8 cellular contexts compared by ENCODE assay signal in genomic region chr21:33230518-33231324, GRCh38. TPM values are rescaled to one million over a fixed set of nuclear protein-coding genes. Genes with fewer than 3 reads are reported as not detected.
DNase-seq lines count a peak whose midpoint lies in the region; ATAC-seq and TF ChIP-seq lines count a peak whose summit lies in the region.

No MANE protein-coding gene starts in this region.

- H3K4me3 Mint-ChIP-seq in activated CD8-positive, alpha-beta T cell treated with anti-CD3 and anti-CD28 coated beads, Interleukin-2, amount 10 ng/mL, durations not matched to agents 7 days and 5 days, result peak overlapping the region; percentile 79
- peak overlapping the region; percentile 90 for H3K4me3 Mint-ChIP-seq in type B pancreatic cell

- H3K27ac Mint-ChIP-seq in activated CD8-positive, alpha-beta T cell treated with anti-CD3 and anti-CD28 coated beads, Interleukin-2, amount 10 ng/mL, durations not matched to agents 7 days and 5 days, result peak overlapping the region; percentile 78
- peak overlapping the region; percentile 79 for H3K27ac Mint-ChIP-seq in type B pancreatic cell

- TF ChIP-seq CTCF in type B pancreatic cell (conservative IDR thresholded peaks at IDR 0.05), result no peak

- POLR2A ChIA-PET in activated CD8-positive, alpha-beta T cell treated with anti-CD3 and anti-CD28 coated beads, Interleukin-2, amount 10 ng/mL, durations not matched to agents 7 days and 5 days (lab: Charles Lee), result interaction anchor here (0.6 to 2.5 kb wide), 2 partner anchors 8 to 378 kb away, joined by 3 to 8 read pairs; no protein-coding TSS in a partner anchor

- no peaks in the 10 kb centered on the region for H3K9me3 Mint-ChIP-seq in activated CD8-positive, alpha-beta T cell treated with anti-CD3 and anti-CD28 coated beads, Interleukin-2, amount 10 ng/mL, durations not matched to agents 7 days and 5 days (ENCODE audit: insufficient read depth)
- no peaks in the 10 kb centered on the region for H3K9me3 Mint-ChIP-seq in type B pancreatic cell

- H3K27me3 Mint-ChIP-seq in activated CD8-positive, alpha-beta T cell treated with anti-CD3 and anti-CD28 coated beads, Interleukin-2, amount 10 ng/mL, durations not matched to agents 7 days and 5 days (ENCODE audit: low read depth), result peaks cover 2% of the 10 kb centered on the region
- no peaks in the 10 kb centered on the region for H3K27me3 Mint-ChIP-seq in type B pancreatic cell

- peaks cover 7% of the 10 kb centered on the region; the same call in 1 of the 2 replicates for H3K27me3 ChIP-seq in H7 (ENCODE audit: control insufficient read depth, insufficient read depth, low read length)

- CTCF ChIA-PET in activated CD8-positive, alpha-beta T cell treated with anti-CD3 and anti-CD28 coated beads, Interleukin-2, amount 10 ng/mL, durations not matched to agents 7 days and 5 days (lab: Charles Lee), result interaction anchor here (0.9 to 2.8 kb wide), 4 partner anchors 10 to 34 kb away, joined by 3 to 7 read pairs (median 4); no protein-coding TSS in a partner anchor

- peak; percentile 54 for ATAC-seq in activated CD8-positive, alpha-beta T cell treated with anti-CD3 and anti-CD28 coated beads, Interleukin-2, amount 10 ng/mL, durations not matched to agents 7 days and 5 days

- H3K36me3 Mint-ChIP-seq in activated CD8-positive, alpha-beta T cell treated with anti-CD3 and anti-CD28 coated beads, Interleukin-2, amount 10 ng/mL, durations not matched to agents 7 days and 5 days (ENCODE audit: low read depth), result peaks cover 39% of the 10 kb centered on the region
- no peaks in the 10 kb centered on the region for H3K36me3 Mint-ChIP-seq in type B pancreatic cell

- H3K4me3 ChIP-seq in H7 (ENCODE audit: insufficient read depth, low read depth, low read length), result peak overlapping the region; percentile 97

- TF ChIP-seq POLR2A in erythroblast (IDR thresholded peaks at IDR 0.05; ENCODE audit: low read length), result no peak

- DNase-seq in NCI-H146 (lab: John Stamatoyannopoulos, UW) (peak; percentile 32), NCI-H146 treated with DMSO at 0.1 percent for 48 hours (lab: John Stamatoyannopoulos, UW; ENCODE audit: unreplicated experiment) (no peak), H7 (peak; percentile 89), M059J (ENCODE audit: low read depth) (peak; percentile 78), erythroblast (lab: John Stamatoyannopoulos, UW) (peak; percentile 57 to 62), midbrain (lab: John Stamatoyannopoulos, UW) (peak; percentile 49), type B pancreatic cell (ENCODE audit: extremely low spot score, unreplicated experiment) (peak; percentile 74)
- peak; percentile 60 for DNase-seq in activated CD8-positive, alpha-beta T cell treated with anti-CD3 and anti-CD28 coated beads, Interleukin-2, amount 10 ng/mL, durations not matched to agents 7 days and 5 days

- H3K36me3 ChIP-seq in H7 (replicated peaks; ENCODE audit: control insufficient read depth, insufficient read depth, low read length), result no peaks in the 10 kb centered on the region

- peaks cover 46% of the 10 kb centered on the region for H3K4me1 Mint-ChIP-seq in activated CD8-positive, alpha-beta T cell treated with anti-CD3 and anti-CD28 coated beads, Interleukin-2, amount 10 ng/mL, durations not matched to agents 7 days and 5 days (ENCODE audit: low read depth)
- H3K4me1 Mint-ChIP-seq in type B pancreatic cell (ENCODE audit: unreplicated experiment), result peaks cover 28% of the 10 kb centered on the region

RNA-seq across cellular contexts. Expression of gene IFNAR2, which starts 1.0 kb away (rescaled TPM):
- total RNA-seq in H7 (2014; rRNA removed; shearing (Covaris generic)), result 2.8 and 3.6 TPM in 2 replicates
- 9.1 and 17.6 TPM in 2 replicates for total RNA-seq in M059J (2014; rRNA removed; shearing (Covaris generic))
- 10 to 100 TPM; 54.6 to 62.4 TPM for total RNA-seq in activated CD8-positive, alpha-beta T cell treated with anti-CD3 and anti-CD28 coated beads, Interleukin-2, amount 10 ng/mL, durations not matched to agents 7 days and 5 days
- total RNA-seq in type B pancreatic cell (ENCODE audit: low replicate concordance), result 11.0 and 17.0 TPM in 2 replicates

RNA-seq across cellular contexts. Expression of gene IL10RB, which starts 35.4 kb away (rescaled TPM):
- 5.0 and 6.7 TPM in 2 replicates for total RNA-seq in H7 (2014; rRNA removed; shearing (Covaris generic))
- 94.3 and 102 TPM in 2 replicates for total RNA-seq in M059J (2014; rRNA removed; shearing (Covaris generic))
- 10 to 100 TPM; 37.1 to 44.2 TPM for total RNA-seq in activated CD8-positive, alpha-beta T cell treated with anti-CD3 and anti-CD28 coated beads, Interleukin-2, amount 10 ng/mL, durations not matched to agents 7 days and 5 days
- 13.8 and 19.1 TPM in 2 replicates for total RNA-seq in type B pancreatic cell (ENCODE audit: low replicate concordance)
